In genomic region chr1:89602871-89603404, GRCh38 we compare ENCODE assay signal across 19 cellular contexts. TPM values are rescaled to one million over a fixed set of nuclear protein-coding genes. Genes with fewer than 3 reads are reported as not detected.
DNase-seq lines count a peak whose midpoint lies in the region; ATAC-seq, FAIRE-seq and TF ChIP-seq lines count a peak whose summit lies in the region.
"Had no signal": no experiment of that assay in that cellular context is flagged by ENCODE, and none has a peak within 500 bp of the region (broad histone marks: within the 10 kb centered on the region; RNA-seq: fewer than 3 reads in every experiment).

No MANE protein-coding gene starts in this region.

- no peak for TF ChIP-seq EP300 in HepG2 (IDR thresholded peaks at IDR 0.05; ENCODE audit: low read depth in 2 of 2, low read length in 2 of 2)
- no peak for TF ChIP-seq EP300 in HepG2 (CRISPR knock-in tag; IDR thresholded peaks at IDR 0.05; ENCODE audit: borderline replicate concordance)

- in situ Hi-C loops in HepG2 (cut with HindIII; ENCODE audit: extremely low pct_ligation_motif_present, low pct_unique_long_range_greater_than_20kb) = loop anchor here (10.0 kb wide), 1 partner anchor 88 kb away; no protein-coding TSS in a partner anchor

- H3K4me1 Mint-ChIP-seq in activated CD8-positive, alpha-beta T cell treated with anti-CD3 and anti-CD28 coated beads for 36 hours (ENCODE audit: low read depth) = peaks cover 96% of the 10 kb centered on the region
- H3K4me1 Mint-ChIP-seq in type B pancreatic cell (ENCODE audit: unreplicated experiment) = peaks cover 7% of the 10 kb centered on the region

- no peaks in the 10 kb centered on the region for H3K27me3 Mint-ChIP-seq in activated CD8-positive, alpha-beta T cell treated with anti-CD3 and anti-CD28 coated beads for 36 hours
- no peaks in the 10 kb centered on the region for H3K27me3 Mint-ChIP-seq in type B pancreatic cell

- BruUV-seq in HepG2 (replicated peaks; lab: Mats Ljungman, UMichigan) = no TSS peak

- H3K27ac ChIP-seq in liver (ENCODE audit: low read depth in 1 of 2, low read length in 2 of 2) (no peak overlapping the region), HepG2 (ENCODE audit: extremely low read length, insufficient read depth, low read length) (no peak overlapping the region), angular gyrus (ENCODE audit: low read depth, low read length) (peak overlapping the region; percentile 23)

- ATAC-seq in HepG2 (no peak), GM21723 (IDR thresholded peaks at IDR 0.05; ENCODE audit: unreplicated experiment) (no peak)
- ATAC-seq in activated CD8-positive, alpha-beta T cell treated with anti-CD3 and anti-CD28 coated beads for 36 hours = peak; percentile 22
- ATAC-seq: heart right ventricle had no signal

- peaks cover 22% of the 10 kb centered on the region for H3K36me3 Mint-ChIP-seq in activated CD8-positive, alpha-beta T cell treated with anti-CD3 and anti-CD28 coated beads for 36 hours (ENCODE audit: low read depth)
- no peaks in the 10 kb centered on the region for H3K36me3 Mint-ChIP-seq in type B pancreatic cell

- TF ChIP-seq POLR2A in HepG2 (IDR thresholded peaks at IDR 0.05; ENCODE audit: insufficient read depth in 1 of 2, low read depth in 2 of 2, low read length in 2 of 2) = no peak

- H3K27me3 ChIP-seq in liver (ENCODE audit: control insufficient read depth in 4 of 4, insufficient read depth in 4 of 4, low read length in 3 of 4) = no peaks in the 10 kb centered on the region
- no peaks in the 10 kb centered on the region for H3K27me3 ChIP-seq in HepG2 (ENCODE audit: control insufficient read depth in 1 of 2, insufficient read depth in 2 of 2, low read length in 2 of 2)
- H3K27me3 ChIP-seq: adrenal gland, heart right ventricle, spleen had no signal

- H3K4me2 ChIP-seq in HepG2 (ENCODE audit: low read depth, low read length) = no peak overlapping the region

- intact Hi-C loops in HepG2 (cut with micrococcal nuclease; ENCODE audit: unreplicated experiment) = no loop called here
- intact Hi-C loops in activated CD8-positive, alpha-beta T cell treated with anti-CD3 and anti-CD28 coated beads for 36 hours (cut with micrococcal nuclease) = loop anchor here (5.0 kb wide), 2 partner anchors 81 to 121 kb away; partner anchors contain the start of gene LRRC8B

- H3K9me3 Mint-ChIP-seq in activated CD8-positive, alpha-beta T cell treated with anti-CD3 and anti-CD28 coated beads for 36 hours = no peaks in the 10 kb centered on the region
- no peaks in the 10 kb centered on the region for H3K9me3 Mint-ChIP-seq in type B pancreatic cell
- H3K9me3 Mint-ChIP-seq: endodermal cell had no signal

- H3K9ac ChIP-seq in liver (ENCODE audit: low read depth in 1 of 2, low read length in 2 of 2) = no peak overlapping the region
- no peak overlapping the region for H3K9ac ChIP-seq in HepG2 (ENCODE audit: insufficient read depth, low read depth, low read length)

- H4K20me1 ChIP-seq in HepG2 (ENCODE audit: insufficient read depth, low read length) = no peaks in the 10 kb centered on the region

- H3K79me2 ChIP-seq in HepG2 (ENCODE audit: insufficient read depth, low read length) = no peaks in the 10 kb centered on the region

- H3K9me3 ChIP-seq in liver (ENCODE audit: control insufficient read depth in 4 of 4, low read length in 3 of 4) (no peaks in the 10 kb centered on the region), HepG2 (ENCODE audit: low read length) (no peaks in the 10 kb centered on the region)
- H3K9me3 ChIP-seq: adrenal gland, heart right ventricle, spleen had no signal

- no peak for TF ChIP-seq RAD21 in liver (IDR thresholded peaks at IDR 0.05)
- no peak for TF ChIP-seq RAD21 in HepG2 (CRISPR knock-in tag; IDR thresholded peaks at IDR 0.05)

- peak overlapping the region; percentile 99 for H3K27ac Mint-ChIP-seq in activated CD8-positive, alpha-beta T cell treated with anti-CD3 and anti-CD28 coated beads for 36 hours
- H3K27ac Mint-ChIP-seq in type B pancreatic cell = no peak overlapping the region
- H3K27ac Mint-ChIP-seq: endodermal cell had no signal

- no peak for DNase-seq in HepG2 (ENCODE audit: low spot score)
- DNase-seq in activated CD8-positive, alpha-beta T cell treated with anti-CD3 and anti-CD28 coated beads for 36 hours = peak; percentile 60
- DNase-seq in superior temporal gyrus (ENCODE audit: extremely low spot score) = peak; percentile 29
- no peak for DNase-seq in type B pancreatic cell (ENCODE audit: extremely low spot score, unreplicated experiment)
- DNase-seq in SW 1271 (lab: John Stamatoyannopoulos, UW) = no peak
- DNase-seq: adrenal gland; central memory CD4-positive, alpha-beta T cell; COR-L47; endodermal cell; heart right ventricle; islet precursor cell; NCI-H1417; NCI-H526 treated with DMSO at 0.1 percent for 48 hours; spleen; T1000 had no signal

- H3K4me3 Mint-ChIP-seq in activated CD8-positive, alpha-beta T cell treated with anti-CD3 and anti-CD28 coated beads for 36 hours = peak overlapping the region; percentile 40
- H3K4me3 Mint-ChIP-seq in type B pancreatic cell = no peak overlapping the region
- H3K4me3 Mint-ChIP-seq: endodermal cell had no signal

- 64% methylated on average over 6 of the region's 6 CpGs for WGBS in liver
- 50% methylated on average over 6 of the region's 6 CpGs for WGBS in HepG2 (ENCODE audit: low lambda C conversion rate)

- H3K36me3 ChIP-seq in liver (ENCODE audit: control insufficient read depth in 4 of 4, insufficient read depth in 3 of 4, low read depth in 1 of 4, low read length in 3 of 4) (no peaks in the 10 kb centered on the region), HepG2 (replicated peaks in 1 of 2; ENCODE audit: control insufficient read depth in 1 of 2, insufficient read depth in 2 of 2, low read length in 2 of 2) (no peaks in the 10 kb centered on the region)
- H3K36me3 ChIP-seq: adrenal gland, heart right ventricle, spleen had no signal

- no peak overlapping the region for H2AFZ ChIP-seq in HepG2 (ENCODE audit: low read length)

- FAIRE-seq in HepG2 (lab: Jason Lieb, UNC) = no peak
- FAIRE-seq: HTR-8/SVneo had no signal

- H3K4me3 ChIP-seq in liver (ENCODE audit: low read depth in 1 of 3, low read length in 3 of 3) (no peak overlapping the region), HepG2 (replicated peaks in 1 of 3; ENCODE audit: insufficient read depth in 1 of 3, low read depth in 2 of 3, low read length in 3 of 3) (no peak overlapping the region)
- H3K4me3 ChIP-seq: adrenal gland, heart right ventricle, spleen had no signal

- no peaks in the 10 kb centered on the region for H3K4me1 ChIP-seq in liver (ENCODE audit: control insufficient read depth in 4 of 4, insufficient read depth in 4 of 4, low read length in 3 of 4)
- peaks cover 14% of the 10 kb centered on the region for H3K4me1 ChIP-seq in HepG2 (ENCODE audit: insufficient read depth, low read length)

- CTCF ChIA-PET in HepG2 (lab: Yijun Ruan, JAX; ENCODE audit: low intra/inter-chr PET ratio, low total read pairs) = no interaction called here
- CTCF ChIA-PET in activated CD8-positive, alpha-beta T cell treated with anti-CD3 and anti-CD28 coated beads for 36 hours (lab: Charles Lee) = interaction anchor here (0.8 to 7.8 kb wide), 15 partner anchors 9 to 179 kb away, joined by 3 to 76 read pairs (median 5); partner anchors contain the start of gene LRRC8C

- TF ChIP-seq CTCF in liver (IDR thresholded peaks at IDR 0.05; ENCODE audit: low read depth, low read length, missing input control) (no peak), HepG2 (CRISPR knock-in tag; IDR thresholded peaks at IDR 0.05) (no peak), type B pancreatic cell (conservative IDR thresholded peaks at IDR 0.05) (no peak)
- TF ChIP-seq CTCF in activated CD8-positive, alpha-beta T cell treated with anti-CD3 and anti-CD28 coated beads for 36 hours (IDR thresholded peaks at IDR 0.05) = no peak

- POLR2A ChIA-PET in HepG2 (lab: Yijun Ruan, JAX) = no interaction called here
- POLR2A ChIA-PET in activated CD8-positive, alpha-beta T cell treated with anti-CD3 and anti-CD28 coated beads for 36 hours (lab: Charles Lee) = interaction anchor here (0.5 to 5.9 kb wide), 29 partner anchors 8 to 241 kb away, joined by 3 to 73 read pairs (median 4); partner anchors contain the start of genes LRRC8B and LRRC8C

TF ChIP-seq in liver, 16 proteins besides CTCF, POLR2A, EP300 and RAD21:
- TF ChIP-seq GABPA (IDR thresholded peaks at IDR 0.05 in 1 of 2, conservative IDR thresholded peaks at IDR 0.05 in 1 of 2) = no peak
- peak; percentile 23 for TF ChIP-seq NR2F2 (IDR thresholded peaks at IDR 0.05)

TF ChIP-seq in HepG2, 621 proteins besides CTCF, POLR2A, EP300 and RAD21 (continues in another document):
- TF ChIP-seq ZC3H4 (CRISPR knock-in tag; IDR thresholded peaks at IDR 0.05; ENCODE audit: borderline replicate concordance) (no peak), NFIC (IDR thresholded peaks at IDR 0.05; ENCODE audit: low read length) (no peak), ARNT2 (CRISPR knock-in tag; IDR thresholded peaks at IDR 0.05; ENCODE audit: low read depth) (no peak)

RNA-seq across cellular contexts. Expression of gene LRRC8C, which starts 30.0 kb away (rescaled TPM):
- total RNA-seq in liver (1 to 10 TPM; 2.0 to 3.5 TPM), HepG2 (2016; rRNA removed; fragmentation: Illumina TruSeq; extraction: Trizol) (0.22 TPM in 2 replicates), type B pancreatic cell (ENCODE audit: low replicate concordance) (1.00 and 5.2 TPM in 2 replicates)
- polyA plus RNA-seq in liver (under 1 TPM; 0.63 to 0.90 TPM), HepG2 (2011; rRNA removed) (0.25 and 0.32 TPM in 2 replicates)
- total RNA-seq in HepG2 (2016; cell fraction: cytosol; rRNA removed; fragmentation: Illumina TruSeq; extraction: Trizol; ENCODE audit: low read depth) = under 0.01 and 0.10 TPM in 2 replicates
- 0.22 and 0.24 TPM in 2 replicates for total RNA-seq in HepG2 (2016; cell fraction: insoluble cytoplasmic fraction; rRNA removed; fragmentation: Illumina TruSeq; extraction: Trizol)
- 0.12 and 0.14 TPM in 2 replicates for total RNA-seq in HepG2 (2016; cell fraction: membrane; rRNA removed; fragmentation: Illumina TruSeq; extraction: Trizol)
- total RNA-seq in HepG2 (2016; cell fraction: nucleus; rRNA removed; fragmentation: Illumina TruSeq; extraction: Trizol) = 0.25 and 0.47 TPM in 2 replicates
- polyA plus RNA-seq in HepG2 (2011; cell fraction: cytosol; rRNA removed) = 0.13 and 0.22 TPM in 2 replicates
- polyA plus RNA-seq in HepG2 (2011; cell fraction: nucleus; rRNA removed) = 0.21 and 0.26 TPM in 2 replicates
- 0.19 and 0.28 TPM in 2 replicates for polyA plus RNA-seq in HepG2 (2012)
- polyA plus RNA-seq in HepG2 (2016; cell fraction: cytosol; fragmentation: Illumina TruSeq; extraction: Trizol; ENCODE audit: low read depth) = 0.01 and 0.02 TPM in 2 replicates
- 0.21 and 0.28 TPM in 2 replicates for polyA plus RNA-seq in HepG2 (2016; cell fraction: insoluble cytoplasmic fraction; fragmentation: Illumina TruSeq; extraction: Trizol; ENCODE audit: low read depth)
- polyA plus RNA-seq in HepG2 (2016; cell fraction: membrane; fragmentation: Illumina TruSeq; extraction: Trizol; ENCODE audit: low read depth) = 0.03 TPM in 2 replicates
- 0.31 and 0.49 TPM in 2 replicates for polyA plus RNA-seq in HepG2 (2016; cell fraction: nucleus; fragmentation: Illumina TruSeq; extraction: Trizol; ENCODE audit: insufficient read depth, low read depth)
- polyA minus RNA-seq in HepG2 (2011; rRNA and poly(A)+ RNA removed; ENCODE audit: low replicate concordance) = 0.36 and 3.1 TPM in 2 replicates
- polyA minus RNA-seq in HepG2 (2011; cell fraction: cytosol; rRNA and poly(A)+ RNA removed) = 0.10 and 0.18 TPM in 2 replicates
- polyA minus RNA-seq in HepG2 (2011; cell fraction: nucleus; rRNA and poly(A)+ RNA removed) = 0.64 and 0.99 TPM in 2 replicates
- 10 to 100 TPM; 34.4 to 37.4 TPM for total RNA-seq in activated CD8-positive, alpha-beta T cell treated with anti-CD3 and anti-CD28 coated beads for 36 hours

Comparison
In these comparisons a context has a peak if more than half of its experiments do, and no peak if none do; other contexts are left out.
1. DNase-seq: peak in activated CD8-positive, alpha-beta T cell treated with anti-CD3 and anti-CD28 coated beads for 36 hours (single experiment) and superior temporal gyrus (single experiment); none in HepG2 (single experiment), type B pancreatic cell (single experiment) and SW 1271 (0 of 2).